In the genomic region with DNA sequence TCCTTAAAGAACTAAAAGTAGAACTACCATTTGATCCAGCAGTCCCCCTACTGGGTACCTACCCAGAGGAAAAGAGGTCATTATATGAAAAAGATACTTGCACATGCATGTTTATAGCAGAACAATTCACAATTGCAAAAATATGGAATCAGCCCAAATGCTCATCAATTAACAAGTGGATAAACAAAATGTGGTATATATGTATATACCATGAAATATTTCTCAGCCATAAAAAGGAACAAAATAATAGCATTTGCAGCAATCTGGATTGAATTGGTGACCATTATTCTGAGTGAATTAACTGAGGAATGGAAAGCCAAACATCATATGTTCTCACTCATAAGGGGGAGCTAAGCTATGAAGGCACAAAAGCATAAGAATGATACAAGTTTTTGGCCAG, we compare ENCODE assay signal across 3 cellular contexts.
"Had no signal": no experiment of that assay in that cellular context is flagged by ENCODE, and none has a peak within 500 bp of the region (broad histone marks: within the 10 kb centered on the region; RNA-seq: fewer than 3 reads in every experiment).

No MANE protein-coding gene starts in this region.

- ATAC-seq: GM12878 had no signal

- H3K4me3 ChIP-seq: GM12878 had no signal

- DNase-seq: GDM1, GF-D8 had no signal
